In genomic region chr1:204087893-204088528, GRCh38 we compare ENCODE assay signal across 14 cellular contexts. TPM values are rescaled to one million over a fixed set of nuclear protein-coding genes. Genes with fewer than 3 reads are reported as not detected.
DNase-seq lines count a peak whose midpoint lies in the region; ATAC-seq, FAIRE-seq and TF ChIP-seq lines count a peak whose summit lies in the region.
"Had no signal": no experiment of that assay in that cellular context is flagged by ENCODE, and none has a peak within 500 bp of the region (broad histone marks: within the 10 kb centered on the region; RNA-seq: fewer than 3 reads in every experiment).

No MANE protein-coding gene starts in this region.

- H3K4me1 Mint-ChIP-seq in GM23338: peaks cover 89% of the 10 kb centered on the region
- H3K4me1 Mint-ChIP-seq: memory B cell had no signal

- H3K27me3 Mint-ChIP-seq in GM23338 (ENCODE audit: insufficient read depth, low read depth, poor library complexity): peaks cover 14% of the 10 kb centered on the region

- no peak for TF ChIP-seq POLR2A in sigmoid colon (IDR thresholded peaks at IDR 0.05)

- no peaks in the 10 kb centered on the region for H3K9me2 ChIP-seq in GM23338 (ENCODE audit: insufficient read depth)

- no peak for TF ChIP-seq CTCF in GM23338 (conservative IDR thresholded peaks at IDR 0.05; ENCODE audit: low read depth in 2 of 2)
- TF ChIP-seq CTCF in left lung (IDR thresholded peaks at IDR 0.05): no peak
- no peak for TF ChIP-seq CTCF in sigmoid colon (IDR thresholded peaks at IDR 0.05)

- H3F3A ChIP-seq in GM23338 (replicated peaks; ENCODE audit: low read depth): peaks cover 23% of the 10 kb centered on the region; the same call in 1 of the 2 replicates

- 73 to 80% methylated on average over 7 of the region's 7 CpGs for WGBS in sigmoid colon, 2 donors

- peaks cover 3% of the 10 kb centered on the region for H3K36me3 Mint-ChIP-seq in GM23338 (ENCODE audit: low read depth)
- H3K36me3 Mint-ChIP-seq: memory B cell had no signal

- H3K27ac ChIP-seq in GM23338 (ENCODE audit: low read depth) (peak overlapping the region; percentile 72), angular gyrus (ENCODE audit: low read depth, low read length) (peak overlapping the region; percentile 78), left lung (peak overlapping the region; percentile 52 to 67), sigmoid colon (peak overlapping the region; percentile 81 to 98 (median 96))

- peaks cover 95% of the 10 kb centered on the region for H3K4me1 ChIP-seq in GM23338 (ENCODE audit: insufficient read depth)
- peaks cover 29 to 82% of the 10 kb centered on the region in 2 donors for H3K4me1 ChIP-seq in left lung
- H3K4me1 ChIP-seq in sigmoid colon: peaks cover 0 to 98% (median 93%) of the 10 kb centered on the region in 4 donors

- no peaks in the 10 kb centered on the region; the same call in 2 of the 3 replicates for H3K9me3 Mint-ChIP-seq in GM23338
- H3K9me3 Mint-ChIP-seq: memory B cell had no signal

- peak overlapping the region; percentile 74 for H3K27ac Mint-ChIP-seq in GM23338
- H3K27ac Mint-ChIP-seq: memory B cell had no signal

- H2AFZ ChIP-seq in GM23338: no peak overlapping the region

- H3K9me3 ChIP-seq in left lung (no peaks in the 10 kb centered on the region), sigmoid colon (no peaks in the 10 kb centered on the region)

- TF ChIP-seq EP300 in sigmoid colon (IDR thresholded peaks at IDR 0.05): no peak

- FAIRE-seq in GM19239 (lab: Jason Lieb, UNC): no peak
- FAIRE-seq: frontal cortex had no signal

- DNase-seq in GM23338 (ENCODE audit: low spot score) (no peak), left lung (no peak), sigmoid colon (peak; percentile 94), NCI-H2171 (lab: John Stamatoyannopoulos, UW) (no peak), GM19239 (ENCODE audit: insufficient read length, low spot score) (no peak)
- DNase-seq: activated effector memory CD4-positive, alpha-beta T cell treated with Interleukin-2 at 50 U/mL for 16 hours; GF-D8; NCI-H1694 treated with DMSO at 0.1 percent for 48 hours; stimulated activated CD4-positive, alpha-beta T cell treated with anti-CD3 and anti-CD28 coated beads, Interleukin-12 subunit alpha, Interleukin-12 subunit beta, amount 100 ng/mL, for 4 hours had no signal

- H3K79me2 ChIP-seq in GM23338 (replicated peaks; ENCODE audit: insufficient read depth): peaks cover 99% of the 10 kb centered on the region

- no peaks in the 10 kb centered on the region; the same call in 1 of the 2 replicates for H3K36me3 ChIP-seq in GM23338 (ENCODE audit: insufficient read depth)
- H3K36me3 ChIP-seq in left lung: no peaks in the 10 kb centered on the region
- no peaks in the 10 kb centered on the region for H3K36me3 ChIP-seq in sigmoid colon

- H3K4me2 ChIP-seq in GM23338: peak overlapping the region; percentile 56

- no peak overlapping the region for H3K4me3 ChIP-seq in GM23338
- H3K4me3 ChIP-seq in left lung: no peak overlapping the region
- H3K4me3 ChIP-seq in sigmoid colon: peak overlapping the region; percentile 8 to 36 (median 30)

- no peak for ATAC-seq in GM23338
- ATAC-seq in left lung: no peak
- ATAC-seq in HG02970 (IDR thresholded peaks at IDR 0.05; ENCODE audit: low FRiP score, unreplicated experiment): no peak
- ATAC-seq in HG03469 (IDR thresholded peaks at IDR 0.05; ENCODE audit: unreplicated experiment): no peak

- H3K27me3 ChIP-seq in GM23338 (ENCODE audit: insufficient read depth): no peaks in the 10 kb centered on the region
- no peaks in the 10 kb centered on the region for H3K27me3 ChIP-seq in left lung
- no peaks in the 10 kb centered on the region for H3K27me3 ChIP-seq in sigmoid colon

- intact Hi-C loops in left lung (cut with DNase I) (no loop called here), sigmoid colon (cut with DNase I) (loop anchor here (2.0 to 10.0 kb wide), 2 partner anchors 13 to 293 kb away; partner anchors contain the start of genes ZBED6 and ZC3H11A)

- H3K4me3 Mint-ChIP-seq in GM23338: peak overlapping the region; percentile 44; the same call in 1 of the 3 replicates
- H3K4me3 Mint-ChIP-seq: memory B cell had no signal

- peaks cover 71% of the 10 kb centered on the region for H4K20me1 ChIP-seq in GM23338 (replicated peaks; ENCODE audit: insufficient read depth)

TF ChIP-seq in GM23338, 12 proteins besides CTCF, POLR2A, EP300 and RAD21 (continues in another document):
- TF ChIP-seq ZNF114 (CRISPR knock-in tag; IDR thresholded peaks at IDR 0.05) (no peak), ETS1 (IDR thresholded peaks at IDR 0.05) (no peak), ZNF462 (CRISPR knock-in tag; IDR thresholded peaks at IDR 0.05) (no peak), POLR2AphosphoS5 (IDR thresholded peaks at IDR 0.05; ENCODE audit: low read depth) (no peak), STAT1 (IDR thresholded peaks at IDR 0.05; ENCODE audit: unreplicated experiment) (no peak), EZH2phosphoT487 (IDR thresholded peaks at IDR 0.05; ENCODE audit: unreplicated experiment) (no peak), JUNB (IDR thresholded peaks at IDR 0.05; ENCODE audit: unreplicated experiment) (no peak), CREB1 (CRISPR knock-in tag; IDR thresholded peaks at IDR 0.05; ENCODE audit: low read depth) (no peak), ZNF331 (CRISPR knock-in tag; IDR thresholded peaks at IDR 0.05; ENCODE audit: low read depth) (no peak)

RNA-seq across cellular contexts. Expression of gene SOX13, which starts 15.1 kb away (rescaled TPM):
- total RNA-seq in GM23338 (2014; rRNA removed; shearing (Covaris generic)): 105 and 123 TPM in 2 replicates
- 28.6 and 32.3 TPM in 2 replicates for polyA plus RNA-seq in GM23338 (2016; fragmentation: Nextera tagmentation; extraction: Ambion mirVana)
- 10 to 100 TPM; 41.7 to 45.0 TPM for total RNA-seq in left lung
- 10 to 100 TPM; 28.5 to 58.4 (median 30.0) TPM for total RNA-seq in sigmoid colon
- 10 to 100 TPM in 1 of 3 donors, 1 to 10 TPM in 2; 9.6 to 15.5 (median 9.7) TPM for polyA plus RNA-seq in sigmoid colon

Comparison
In these comparisons a context has a peak if more than half of its experiments do, and no peak if none do; other contexts are left out.
1. H3K4me3 ChIP-seq: peak in sigmoid colon (4 of 4); none in GM23338 (single experiment) and left lung (0 of 2).
2. Peak in every context shown above with its lines, with median percentiles within 50 percentile points of each other: H3K27ac ChIP-seq.